In genomic region chr4:28287837-28288236, GRCh38 we compare ENCODE assay signal across 12 cellular contexts.
DNase-seq lines count a peak whose midpoint lies in the region; FAIRE-seq and TF ChIP-seq lines count a peak whose summit lies in the region.
"Had no signal": no experiment of that assay in that cellular context is flagged by ENCODE, and none has a peak within 500 bp of the region (broad histone marks: within the 10 kb centered on the region; RNA-seq: fewer than 3 reads in every experiment).

No MANE protein-coding gene starts in this region.

- no peaks in the 10 kb centered on the region for H3K27me3 ChIP-seq in ACC112 (ENCODE audit: insufficient read depth, low read length)
- no peaks in the 10 kb centered on the region for H3K27me3 ChIP-seq in bronchial epithelial cell (ENCODE audit: control insufficient read depth, insufficient read depth, low read length)
- H3K27me3 ChIP-seq: heart left ventricle had no signal

- peaks cover 17% of the 10 kb centered on the region for H3K4me1 ChIP-seq in ACC112 (ENCODE audit: control insufficient read depth, insufficient read depth, low read length, unreplicated experiment)
- H3K4me1 ChIP-seq: heart left ventricle had no signal

- H3K27ac ChIP-seq in ACC112 (ENCODE audit: low read depth, low read length), result peak overlapping the region; percentile 91
- H3K27ac ChIP-seq: C4-2B, heart left ventricle had no signal

- FAIRE-seq in HTR-8/SVneo (lab: Jason Lieb, UNC), result peak; percentile 28
- no peak for FAIRE-seq in bronchial epithelial cell (lab: Jason Lieb, UNC)
- FAIRE-seq: GM12891 had no signal

- peak; percentile 69 for DNase-seq in HTR-8/SVneo (ENCODE audit: insufficient read length, low spot score)
- peak; percentile 97 for DNase-seq in bronchial epithelial cell (ENCODE audit: low read depth)
- peak; percentile 95 for DNase-seq in kidney glomerular epithelial cell (lab: John Stamatoyannopoulos, UW)
- DNase-seq in D341Med (ENCODE audit: low spot score), result no peak
- DNase-seq in mesenteric fat pad (ENCODE audit: low spot score), result no peak
- DNase-seq in iPS-NIHi7 (ENCODE audit: extremely low spot score), result no peak
- DNase-seq in activated gamma-delta T cell (lab: John Stamatoyannopoulos, UW), result no peak
- DNase-seq: heart left ventricle, RPMI8226 had no signal

- no peaks in the 10 kb centered on the region for H3K36me3 ChIP-seq in ACC112 (ENCODE audit: insufficient read depth, low read length)
- no peaks in the 10 kb centered on the region for H3K36me3 ChIP-seq in bronchial epithelial cell (ENCODE audit: control insufficient read depth, insufficient read depth, low read length)
- H3K36me3 ChIP-seq: heart left ventricle had no signal

- no peak for TF ChIP-seq CTCF in bronchial epithelial cell (IDR thresholded peaks at IDR 0.05; ENCODE audit: insufficient read depth, low read length, severe bottlenecking)

- H3K79me2 ChIP-seq in ACC112 (ENCODE audit: control insufficient read depth, insufficient read depth, low read length, unreplicated experiment), result no peaks in the 10 kb centered on the region

- H3K4me3 ChIP-seq in ACC112 (ENCODE audit: low read depth, low read length) (no peak overlapping the region), bronchial epithelial cell (ENCODE audit: low read depth, low read length) (no peak overlapping the region)
- H3K4me3 ChIP-seq: heart left ventricle had no signal

- no peak overlapping the region for H2AFZ ChIP-seq in ACC112 (ENCODE audit: low read length, unreplicated experiment)

Comparison
In these comparisons a context has a peak if more than half of its experiments do, and no peak if none do; other contexts are left out.
1. DNase-seq: peak in HTR-8/SVneo (single experiment), bronchial epithelial cell (single experiment) and kidney glomerular epithelial cell (single experiment); none in D341Med (single experiment), mesenteric fat pad (single experiment), iPS-NIHi7 (single experiment) and activated gamma-delta T cell (single experiment).